In the genomic region with DNA sequence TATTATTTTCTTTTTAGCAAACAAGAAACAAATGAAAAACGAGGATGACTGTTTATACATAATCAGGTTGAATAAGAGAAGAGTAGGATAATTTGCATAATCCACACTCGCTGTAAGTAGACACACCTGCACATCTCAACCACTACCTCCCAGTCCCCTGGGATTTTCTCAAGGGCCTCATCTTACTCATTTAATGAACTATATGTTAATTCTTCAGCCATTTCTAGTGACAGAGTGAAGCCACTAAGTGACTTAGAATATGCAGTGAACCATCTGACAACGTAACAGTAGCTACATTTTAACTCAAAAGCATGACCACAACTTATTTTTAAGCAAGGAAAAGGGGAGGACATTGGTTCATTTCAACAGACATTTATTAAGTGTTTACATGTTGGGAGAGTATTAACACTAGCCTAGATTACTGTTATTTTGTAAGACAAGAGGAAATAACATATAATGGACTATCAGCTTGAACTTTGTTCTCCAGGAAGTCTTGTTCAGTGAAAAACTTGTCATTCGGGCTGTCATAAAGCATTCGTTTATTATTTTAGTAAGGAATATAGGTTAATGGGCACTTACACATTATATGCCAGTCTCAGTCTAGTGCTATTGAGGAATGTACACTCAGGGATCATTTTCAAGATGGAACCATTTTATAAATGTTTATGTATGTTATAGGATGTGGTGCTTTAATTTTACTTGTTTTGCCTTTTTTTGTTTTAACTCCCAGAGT, we compare ENCODE assay signal across 19 cellular contexts.
DNase-seq lines count a peak whose midpoint lies in the region; ATAC-seq, FAIRE-seq and TF ChIP-seq lines count a peak whose summit lies in the region.
"Had no signal": no experiment of that assay in that cellular context is flagged by ENCODE, and none has a peak within 500 bp of the region (broad histone marks: within the 10 kb centered on the region; RNA-seq: fewer than 3 reads in every experiment).

No MANE protein-coding gene starts in this region.

- CTCF ChIA-PET in SK-N-SH (lab: Yijun Ruan, JAX), result interaction anchor here (1.1 kb wide), 1 partner anchor 20 kb away, joined by 3 read pairs; no protein-coding TSS in a partner anchor

- no peak overlapping the region for H3K4me2 ChIP-seq in SK-N-SH
- H3K4me2 ChIP-seq: KMS-11, smooth muscle cell had no signal

- POLR2A ChIA-PET in SK-N-SH (lab: Yijun Ruan, JAX), result no interaction called here

- TF ChIP-seq EP300 in SK-N-SH (IDR thresholded peaks at IDR 0.05; ENCODE audit: borderline replicate concordance in 1 of 2, low read depth in 1 of 2, low read length in 1 of 2), result no peak

- ATAC-seq in HG02759 (IDR thresholded peaks at IDR 0.05; ENCODE audit: unreplicated experiment) (peak; percentile 84), HG03457 (IDR thresholded peaks at IDR 0.05; ENCODE audit: unreplicated experiment) (peak; percentile 94)
- ATAC-seq: lower lobe of right lung had no signal

- DNase-seq in NCI-H1436 (lab: John Stamatoyannopoulos, UW) (peak; percentile 24), NCI-H1436 treated with DMSO at 0.1 percent for 48 hours (lab: John Stamatoyannopoulos, UW) (no peak), small intestine (peak; percentile 32), SK-N-SH (no peak), GM12891 (ENCODE audit: insufficient read length, low spot score) (no peak)
- no peak for DNase-seq in T-helper 2 cell treated with Interferon-gamma antibody and Interleukin-4, amounts not matched to agents 5 μg/mL and 100 μg/mL, for 36 hours (ENCODE audit: low spot score)
- DNase-seq: 8988T, lower lobe of right lung, Peyer's patch, tibial artery, WERI-Rb-1 had no signal

- H3K27me3 ChIP-seq in small intestine (ENCODE audit: control insufficient read depth in 2 of 2, insufficient read depth in 2 of 2, low read length in 2 of 2) (no peaks in the 10 kb centered on the region), SK-N-SH (ENCODE audit: insufficient read depth) (no peaks in the 10 kb centered on the region)
- H3K27me3 ChIP-seq: Peyer's patch, tibial artery had no signal

- no peaks in the 10 kb centered on the region for H3K9me2 ChIP-seq in SK-N-SH

- no peak for TF ChIP-seq POLR2A in GM12891 (IDR thresholded peaks at IDR 0.05; ENCODE audit: low read depth, low read length)

- H3K4me3 ChIP-seq in small intestine (ENCODE audit: low read depth in 1 of 2, low read length in 2 of 2) (no peak overlapping the region), SK-N-SH (ENCODE audit: low read depth in 2 of 2, low read length in 1 of 2) (no peak overlapping the region)
- H3K4me3 ChIP-seq: coronary artery, lower lobe of right lung, Peyer's patch, smooth muscle cell, tibial artery had no signal

- H3K27ac Mint-ChIP-seq in T-helper 2 cell treated with Interferon-gamma antibody and Interleukin-4, amounts not matched to agents 5 μg/mL and 100 μg/mL, for 36 hours, result no peak overlapping the region
- H3K27ac Mint-ChIP-seq: CD14-positive monocyte had no signal

- H3K9me3 Mint-ChIP-seq in T-helper 2 cell treated with Interferon-gamma antibody and Interleukin-4, amounts not matched to agents 5 μg/mL and 100 μg/mL, for 36 hours, result peaks cover 47% of the 10 kb centered on the region

- no peaks in the 10 kb centered on the region for H3K79me2 ChIP-seq in SK-N-SH (ENCODE audit: insufficient read depth)
- H3K79me2 ChIP-seq: parathyroid adenoma had no signal

- FAIRE-seq in small intestine (lab: Jason Lieb, UNC), result no peak
- FAIRE-seq in GM12891 (lab: Jason Lieb, UNC), result no peak
- FAIRE-seq: frontal cortex had no signal

- 37 to 52% (median 43%) methylated on average over 5 of the region's 5 CpGs for WGBS in small intestine, 3 donors
- 29% methylated on average over 5 of the region's 5 CpGs for WGBS in SK-N-SH (ENCODE audit: low lambda C conversion rate)

- no peak overlapping the region for H3K9ac ChIP-seq in SK-N-SH
- H3K9ac ChIP-seq: KMS-11, parathyroid adenoma had no signal

- no peaks in the 10 kb centered on the region for H3K9me3 ChIP-seq in small intestine (ENCODE audit: control insufficient read depth, low read depth)
- H3K9me3 ChIP-seq in SK-N-SH, result no peaks in the 10 kb centered on the region
- H3K9me3 ChIP-seq: lower lobe of right lung, Peyer's patch, tibial artery had no signal

- no peak for TF ChIP-seq RAD21 in SK-N-SH (IDR thresholded peaks at IDR 0.05; ENCODE audit: low read length)

- peaks cover 0 to 2% of the 10 kb centered on the region in 2 donors for H3K4me1 ChIP-seq in small intestine (ENCODE audit: control insufficient read depth in 2 of 2, insufficient read depth in 1 of 2, low read depth in 1 of 2, low read length in 1 of 2)
- H3K4me1 ChIP-seq in SK-N-SH (ENCODE audit: control insufficient read depth in 1 of 2, insufficient read depth in 2 of 2, low read depth in 1 of 2, low read length in 1 of 2), result no peaks in the 10 kb centered on the region
- H3K4me1 ChIP-seq: lower lobe of right lung, parathyroid adenoma, Peyer's patch, tibial artery had no signal

- H3K36me3 ChIP-seq in small intestine (ENCODE audit: control insufficient read depth in 2 of 2, insufficient read depth in 2 of 2, low read length in 2 of 2) (no peaks in the 10 kb centered on the region), SK-N-SH (replicated peaks in 1 of 2; ENCODE audit: control insufficient read depth in 1 of 2, insufficient read depth in 2 of 2, low read length in 1 of 2) (no peaks in the 10 kb centered on the region)
- H3K36me3 ChIP-seq: lower lobe of right lung, Peyer's patch, tibial artery, WERI-Rb-1 had no signal

- H3K36me3 Mint-ChIP-seq in T-helper 2 cell treated with Interferon-gamma antibody and Interleukin-4, amounts not matched to agents 5 μg/mL and 100 μg/mL, for 36 hours (ENCODE audit: low read depth), result no peaks in the 10 kb centered on the region
- H3K36me3 Mint-ChIP-seq: CD14-positive monocyte had no signal

- TF ChIP-seq CTCF in SK-N-SH (IDR thresholded peaks at IDR 0.05), result no peak

- no peaks in the 10 kb centered on the region for H3K4me1 Mint-ChIP-seq in T-helper 2 cell treated with Interferon-gamma antibody and Interleukin-4, amounts not matched to agents 5 μg/mL and 100 μg/mL, for 36 hours (ENCODE audit: low read depth)
- H3K4me1 Mint-ChIP-seq: CD14-positive monocyte had no signal

- H3K27ac ChIP-seq in small intestine (ENCODE audit: low read depth in 1 of 2, low read length in 1 of 2) (no peak overlapping the region), SK-N-SH (ENCODE audit: low read depth in 2 of 2, low read length in 1 of 2) (no peak overlapping the region)
- H3K27ac ChIP-seq: coronary artery, KMS-11, lower lobe of right lung, parathyroid adenoma, Peyer's patch, tibial artery, WERI-Rb-1 had no signal

- H3F3A ChIP-seq in SK-N-SH (replicated peaks; ENCODE audit: insufficient read depth), result no peaks in the 10 kb centered on the region

- H4K20me1 ChIP-seq in SK-N-SH (ENCODE audit: insufficient read depth), result no peaks in the 10 kb centered on the region

- no peak overlapping the region for H2AFZ ChIP-seq in SK-N-SH (ENCODE audit: low read depth)
- H2AFZ ChIP-seq: parathyroid adenoma had no signal

- H3K27me3 Mint-ChIP-seq in T-helper 2 cell treated with Interferon-gamma antibody and Interleukin-4, amounts not matched to agents 5 μg/mL and 100 μg/mL, for 36 hours (ENCODE audit: low read depth), result no peaks in the 10 kb centered on the region

- H3K4me3 Mint-ChIP-seq in T-helper 2 cell treated with Interferon-gamma antibody and Interleukin-4, amounts not matched to agents 5 μg/mL and 100 μg/mL, for 36 hours, result no peak overlapping the region
- H3K4me3 Mint-ChIP-seq: CD14-positive monocyte had no signal

TF ChIP-seq in SK-N-SH, 30 proteins besides CTCF, POLR2A, EP300 and RAD21 (continues in another document):
- no peak for TF ChIP-seq CHD2 (IDR thresholded peaks at IDR 0.05; ENCODE audit: low read length, partially characterized antibody)
- TF ChIP-seq MEF2A (IDR thresholded peaks at IDR 0.05; ENCODE audit: borderline replicate concordance, low read depth), result no peak
- TF ChIP-seq EZH2phosphoT487 (IDR thresholded peaks at IDR 0.05; ENCODE audit: borderline replicate concordance, low read depth), result no peak
- TF ChIP-seq MXI1 (IDR thresholded peaks at IDR 0.05; ENCODE audit: low read depth, low read length), result no peak
- TF ChIP-seq YY1 (IDR thresholded peaks at IDR 0.05; ENCODE audit: low read depth), result no peak
- no peak for TF ChIP-seq RCOR1 (IDR thresholded peaks at IDR 0.05; ENCODE audit: low read length)
- TF ChIP-seq FOSL2 (IDR thresholded peaks at IDR 0.05; ENCODE audit: borderline replicate concordance, low read depth), result no peak
- TF ChIP-seq NFIC (IDR thresholded peaks at IDR 0.05; ENCODE audit: borderline replicate concordance), result no peak
- TF ChIP-seq GABPA (IDR thresholded peaks at IDR 0.05; ENCODE audit: low read depth), result no peak

TF ChIP-seq in GM12891, 5 proteins besides CTCF, POLR2A, EP300 and RAD21:
- TF ChIP-seq PAX5 (IDR thresholded peaks at IDR 0.05; ENCODE audit: insufficient read depth, low read length, severe bottlenecking), result no peak
- TF ChIP-seq POU2F2 (IDR thresholded peaks at IDR 0.05; ENCODE audit: low read depth, low read length), result no peak
- no peak for TF ChIP-seq TAF1 (IDR thresholded peaks at IDR 0.05; ENCODE audit: low read depth, low read length)
- TF ChIP-seq POLR2AphosphoS5 (IDR thresholded peaks at IDR 0.05; ENCODE audit: low read depth, low read length), result no peak
- TF ChIP-seq SPI1 (IDR thresholded peaks at IDR 0.05; ENCODE audit: low read depth, low read length), result no peak

Comparison
In these comparisons a context has a peak if more than half of its experiments do, and no peak if none do; other contexts are left out.
1. DNase-seq: peak in NCI-H1436 (single experiment) and small intestine (single experiment); none in NCI-H1436 treated with DMSO at 0.1 percent for 48 hours (single experiment), SK-N-SH (single experiment), T-helper 2 cell treated with Interferon-gamma antibody and Interleukin-4, amounts not matched to agents 5 μg/mL and 100 μg/mL, for 36 hours (single experiment) and GM12891 (single experiment).